In genomic region chr3:189094539-189094938, GRCh38 we compare ENCODE assay signal across 20 cellular contexts.
DNase-seq lines count a peak whose midpoint lies in the region; FAIRE-seq and TF ChIP-seq lines count a peak whose summit lies in the region.
"Had no signal": no experiment of that assay in that cellular context is flagged by ENCODE, and none has a peak within 500 bp of the region (broad histone marks: within the 10 kb centered on the region; RNA-seq: fewer than 3 reads in every experiment).

No MANE protein-coding gene starts in this region.

- in situ Hi-C loops in KBM-7 (cut with MboI; ENCODE audit: low pct_unique_long_range_greater_than_20kb, low sequenced_read_pairs) = no loop called here

- peaks cover 2% of the 10 kb centered on the region for H3K27me3 ChIP-seq in bronchial epithelial cell (ENCODE audit: control insufficient read depth, insufficient read depth, low read length)

- H3K36me3 ChIP-seq in bronchial epithelial cell (ENCODE audit: control insufficient read depth, insufficient read depth, low read length) = no peaks in the 10 kb centered on the region

- FAIRE-seq in bronchial epithelial cell (lab: Jason Lieb, UNC) = peak; percentile 40
- FAIRE-seq: HepG2 had no signal

- H3K4me3 ChIP-seq in bronchial epithelial cell (ENCODE audit: low read depth, low read length) = no peak overlapping the region
- H3K4me3 ChIP-seq: GM23248 had no signal

- TF ChIP-seq CTCF in bronchial epithelial cell (IDR thresholded peaks at IDR 0.05; ENCODE audit: insufficient read depth, low read length, severe bottlenecking) = no peak

- DNase-seq in KBM-7 (peak; percentile 0), NCI-H1436 treated with DMSO at 0.1 percent for 48 hours (lab: John Stamatoyannopoulos, UW) (peak; percentile 59), NCI-H510A (lab: John Stamatoyannopoulos, UW) (peak; percentile 12), bronchial epithelial cell (ENCODE audit: low read depth) (peak; percentile 26), cerebellum (ENCODE audit: low spot score) (no peak), SKM-1 (lab: John Stamatoyannopoulos, UW; ENCODE audit: unreplicated experiment) (no peak), Ammon's horn (ENCODE audit: low spot score) (no peak)
- DNase-seq: Caco-2; CD8-positive, alpha-beta T cell; GM23248; H7; NCI-H1694; NCI-H2081; NCI-H2171 treated with DMSO at 0.1 percent for 48 hours; NCI-H446; NCI-H526 treated with DMSO at 0.1 percent for 48 hours; SK-N-SH; T-helper 17 cell; T1000 had no signal

Comparison
In these comparisons a context has a peak if more than half of its experiments do, and no peak if none do; other contexts are left out.
1. DNase-seq: peak in KBM-7 (single experiment), NCI-H1436 treated with DMSO at 0.1 percent for 48 hours (single experiment), NCI-H510A (single experiment) and bronchial epithelial cell (single experiment); none in cerebellum (single experiment), SKM-1 (single experiment) and Ammon's horn (single experiment).